Comparison of ENCODE assay signal across 1 cellular context in genomic region chr2:73233932-73234832, GRCh38.
TF ChIP-seq lines count a peak whose summit lies in the region.

Gene CCT7, plus strand, starts transcription at chr2:73234308. Its CDS starts 71 bp downstream, at chr2:73234379.

TF ChIP-seq in HepG2, 621 proteins besides CTCF, POLR2A, EP300 and RAD21 (continued from another document and continues in another):
- peak; percentile 59; the same call in 1 of the 2 replicates for TF ChIP-seq HOXA9 (CRISPR knock-in tag; IDR thresholded peaks at IDR 0.05; ENCODE audit: borderline replicate concordance)
- TF ChIP-seq ZNF124 (CRISPR knock-in tag; IDR thresholded peaks at IDR 0.05): peak; percentile 72
- TF ChIP-seq ZBTB37 (CRISPR knock-in tag; IDR thresholded peaks at IDR 0.05): no peak
- TF ChIP-seq ZNF713 (CRISPR knock-in tag; IDR thresholded peaks at IDR 0.05): no peak
- TF ChIP-seq ELF4 (CRISPR knock-in tag; IDR thresholded peaks at IDR 0.05; ENCODE audit: borderline replicate concordance): no peak; the same call in 1 of the 2 replicates
- TF ChIP-seq ZNF446 (CRISPR knock-in tag; IDR thresholded peaks at IDR 0.05): no peak; the same call in 1 of the 2 replicates
- TF ChIP-seq ZNF552 (CRISPR knock-in tag; IDR thresholded peaks at IDR 0.05; ENCODE audit: borderline replicate concordance): peak; percentile 38; the same call in 1 of the 2 replicates
- peak; percentile 83 for TF ChIP-seq CREM (IDR thresholded peaks at IDR 0.05)
- TF ChIP-seq CREM (CRISPR knock-in tag; IDR thresholded peaks at IDR 0.05): no peak
- peak; percentile 47; the same call in 1 of the 2 replicates for TF ChIP-seq HMGXB3 (CRISPR knock-in tag; IDR thresholded peaks at IDR 0.05; ENCODE audit: borderline replicate concordance)
- peak; percentile 84 for TF ChIP-seq MED1 (CRISPR knock-in tag; IDR thresholded peaks at IDR 0.05)
- TF ChIP-seq SYNCRIP (IDR thresholded peaks at IDR 0.05; ENCODE audit: insufficient read depth, low read depth, low read length): no peak
- no peak for TF ChIP-seq FUBP1 (CRISPR knock-in tag; IDR thresholded peaks at IDR 0.05; ENCODE audit: borderline replicate concordance)
- TF ChIP-seq HES4 (CRISPR knock-in tag; IDR thresholded peaks at IDR 0.05; ENCODE audit: borderline replicate concordance): no peak; the same call in 1 of the 2 replicates
- no peak for TF ChIP-seq DDIT3 (CRISPR knock-in tag; IDR thresholded peaks at IDR 0.05)
- peak; percentile 93 for TF ChIP-seq ZGPAT (CRISPR knock-in tag; IDR thresholded peaks at IDR 0.05)
- TF ChIP-seq CCAR2 (optimal IDR thresholded peaks at IDR 0.05; ENCODE audit: low read depth, low read length): peak; percentile 23
- no peak for TF ChIP-seq ZNF660 (CRISPR knock-in tag; IDR thresholded peaks at IDR 0.05; ENCODE audit: borderline replicate concordance, low read depth)
- TF ChIP-seq CBX2 (IDR thresholded peaks at IDR 0.05; ENCODE audit: low read depth, low read length): no peak
- no peak for TF ChIP-seq CBX2 (CRISPR knock-in tag; IDR thresholded peaks at IDR 0.05; ENCODE audit: low read depth)
- TF ChIP-seq ARNTL (CRISPR knock-in tag; IDR thresholded peaks at IDR 0.05): peak; percentile 77
- TF ChIP-seq KLF6 (CRISPR knock-in tag; IDR thresholded peaks at IDR 0.05): peak; percentile 84
- TF ChIP-seq POLR2G (IDR thresholded peaks at IDR 0.05; ENCODE audit: low read depth, low read length): peak; percentile 100
- TF ChIP-seq ZSCAN29 (CRISPR knock-in tag; conservative IDR thresholded peaks at IDR 0.05): peak; percentile 92; the same call in 1 of the 2 replicates
- TF ChIP-seq GZF1 (CRISPR knock-in tag; IDR thresholded peaks at IDR 0.05): peak; percentile 87; the same call in 1 of the 2 replicates
- TF ChIP-seq SMAD1 (CRISPR knock-in tag; IDR thresholded peaks at IDR 0.05; ENCODE audit: borderline replicate concordance, low read depth): peak; percentile 82; the same call in 1 of the 2 replicates
- TF ChIP-seq GABPA (IDR thresholded peaks at IDR 0.05; ENCODE audit: low read depth, low read length): peak; percentile 88
- peak; percentile 98 for TF ChIP-seq GABPA (CRISPR knock-in tag; IDR thresholded peaks at IDR 0.05; ENCODE audit: low read depth)
- TF ChIP-seq ELK4 (CRISPR knock-in tag; IDR thresholded peaks at IDR 0.05; ENCODE audit: borderline replicate concordance): no peak
- 0 out of 2 replicates have a peak, but pooled peaks have one; percentile 62 for TF ChIP-seq REL (CRISPR knock-in tag; conservative IDR thresholded peaks at IDR 0.05)
- peak; percentile 99 for TF ChIP-seq ZNF574 (CRISPR knock-in tag; IDR thresholded peaks at IDR 0.05)
- no peak for TF ChIP-seq ZNF614 (CRISPR knock-in tag; IDR thresholded peaks at IDR 0.05; ENCODE audit: borderline replicate concordance)
- TF ChIP-seq NKX3-1 (CRISPR knock-in tag; IDR thresholded peaks at IDR 0.05): peak; percentile 97
- TF ChIP-seq ZNF281 (CRISPR knock-in tag; IDR thresholded peaks at IDR 0.05; ENCODE audit: borderline replicate concordance): peak; percentile 56; the same call in 1 of the 2 replicates
- TF ChIP-seq ZNF10 (CRISPR knock-in tag; IDR thresholded peaks at IDR 0.05; ENCODE audit: borderline replicate concordance, low read depth): no peak
- TF ChIP-seq TOE1 (CRISPR knock-in tag; IDR thresholded peaks at IDR 0.05): no peak
- TF ChIP-seq ZNF558 (CRISPR knock-in tag; IDR thresholded peaks at IDR 0.05; ENCODE audit: borderline replicate concordance): peak; percentile 90; the same call in 1 of the 2 replicates
- TF ChIP-seq HBP1 (CRISPR knock-in tag; IDR thresholded peaks at IDR 0.05; ENCODE audit: low read depth): peak; percentile 94
- peak; percentile 91 for TF ChIP-seq BORCS8-MEF2B (CRISPR knock-in tag; IDR thresholded peaks at IDR 0.05)
- TF ChIP-seq NFE2L1 (CRISPR knock-in tag; IDR thresholded peaks at IDR 0.05; ENCODE audit: borderline replicate concordance): peak; percentile 41; the same call in 1 of the 2 replicates
